1 cellular context compared by ENCODE assay signal in genomic region chr12:6063379-6063735, GRCh38.
TF ChIP-seq lines count a peak whose summit lies in the region.

No MANE protein-coding gene starts in this region.

TF ChIP-seq in K562, 482 proteins besides CTCF, POLR2A, EP300 and RAD21:
- no peak for TF ChIP-seq PBX2 (CRISPR knock-in tag; IDR thresholded peaks at IDR 0.05; ENCODE audit: low read depth)
- TF ChIP-seq PBX2 (tag; conservative IDR thresholded peaks at IDR 0.05; ENCODE audit: low read depth): no peak
- TF ChIP-seq CTBP1 (IDR thresholded peaks at IDR 0.05; ENCODE audit: borderline replicate concordance): 0 out of 2 replicates have a peak, but pooled peaks have one; percentile 2
